In genomic region chr16:30052671-30053372, GRCh38 we compare ENCODE assay signal across 8 cellular contexts. TPM values are rescaled to one million over a fixed set of nuclear protein-coding genes. Genes with fewer than 3 reads are reported as not detected.
A peak's percentile ranks its signal among the peaks of the same experiment; 100 is the strongest.
DNase-seq lines count a peak whose midpoint lies in the region; ATAC-seq and TF ChIP-seq lines count a peak whose summit lies in the region.

No MANE protein-coding gene starts in this region.

- ATAC-seq in DND-41 (ENCODE audit: insufficient read depth, low read depth) (peak; percentile 84), HG02571 (IDR thresholded peaks at IDR 0.05; ENCODE audit: unreplicated experiment) (peak; percentile 43), T-cell (replicated peaks in 1 of 4) (peak; percentile 76 to 81 (median 77)), upper lobe of left lung (ENCODE audit: low FRiP score in 2 of 2) (peak; percentile 90 to 98)

- peak overlapping the region; percentile 92 for H2AFZ ChIP-seq in DND-41 (ENCODE audit: low read depth, low read length)

- 5 to 11% (median 8%) methylated on average over 23 to 57 of the region's 58 CpGs for WGBS in adrenal gland, 4 donors
- 4 to 10% methylated on average over 20 to 55 of the region's 58 CpGs for WGBS in upper lobe of left lung, 2 donors

- no peak for TF ChIP-seq CTCF in DND-41 (IDR thresholded peaks at IDR 0.05; ENCODE audit: borderline replicate concordance, extremely low read depth, low read length, poor library complexity, severe bottlenecking)
- TF ChIP-seq CTCF in adrenal gland (IDR thresholded peaks at IDR 0.05): no peak
- no peak for TF ChIP-seq CTCF in left ventricle myocardium inferior (IDR thresholded peaks at IDR 0.05; ENCODE audit: borderline replicate concordance)
- no peak for TF ChIP-seq CTCF in progenitor cell of endocrine pancreas (IDR thresholded peaks at IDR 0.05; ENCODE audit: unreplicated experiment)
- TF ChIP-seq CTCF in upper lobe of left lung (IDR thresholded peaks at IDR 0.05): peak in 2 of 6 experiments; percentile 6 to 27

- intact Hi-C loops in adrenal gland (cut with DNase I): no loop called here
- intact Hi-C loops in left ventricle myocardium inferior (cut with micrococcal nuclease): no loop called here

- no peaks in the 10 kb centered on the region for H3K9me3 Mint-ChIP-seq in T-cell
- no peaks in the 10 kb centered on the region for H3K9me3 Mint-ChIP-seq in progenitor cell of endocrine pancreas (ENCODE audit: low read depth)

- peak overlapping the region; percentile 82 to 86 (median 82) for H3K4me3 Mint-ChIP-seq in T-cell
- peak overlapping the region; percentile 85 for H3K4me3 Mint-ChIP-seq in progenitor cell of endocrine pancreas (ENCODE audit: low read depth)

- H3K4me1 ChIP-seq in DND-41 (ENCODE audit: insufficient read depth, low read length) (peaks cover 32% of the 10 kb centered on the region), adrenal gland (replicated peaks in 1 of 2) (peaks cover 0 to 13% of the 10 kb centered on the region in 2 donors), left ventricle myocardium inferior (peaks cover 21% of the 10 kb centered on the region), upper lobe of left lung (peaks cover 9 to 21% (median 17%) of the 10 kb centered on the region in 4 donors)

- no peaks in the 10 kb centered on the region for H3K9me3 ChIP-seq in DND-41 (ENCODE audit: insufficient read depth, low read length, severe bottlenecking)
- no peaks in the 10 kb centered on the region for H3K9me3 ChIP-seq in adrenal gland (replicated peaks in 1 of 3)
- H3K9me3 ChIP-seq in left ventricle myocardium inferior (replicated peaks): no peaks in the 10 kb centered on the region
- H3K9me3 ChIP-seq in upper lobe of left lung: no peaks in the 10 kb centered on the region

- H3K27ac ChIP-seq in DND-41 (ENCODE audit: low read length) (peak overlapping the region; percentile 85), adrenal gland (peak overlapping the region in 2 of 5 donors; percentile 26 to 60), left ventricle myocardium inferior (replicated peaks) (peak overlapping the region; percentile 55), upper lobe of left lung (peak overlapping the region in 3 of 4 donors; percentile 7 to 73 (median 68))

- H3K27me3 ChIP-seq in DND-41 (ENCODE audit: insufficient read depth, low read length, poor library complexity): no peaks in the 10 kb centered on the region
- no peaks in the 10 kb centered on the region for H3K27me3 ChIP-seq in adrenal gland
- H3K27me3 ChIP-seq in left ventricle myocardium inferior (ENCODE audit: low read depth): no peaks in the 10 kb centered on the region
- H3K27me3 ChIP-seq in upper lobe of left lung: no peaks in the 10 kb centered on the region

- H4K20me1 ChIP-seq in DND-41 (ENCODE audit: insufficient read depth, low read length): no peaks in the 10 kb centered on the region

- peaks cover 18% of the 10 kb centered on the region for H3K79me2 ChIP-seq in DND-41 (ENCODE audit: insufficient read depth, low read length)

- H3K4me3 ChIP-seq in DND-41 (ENCODE audit: low read depth in 1 of 2, low read length in 2 of 2) (peak overlapping the region; percentile 81 to 87), adrenal gland (peak overlapping the region in 3 of 4 donors; percentile 32 to 70 (median 48)), left ventricle myocardium inferior (peak overlapping the region; percentile 93), upper lobe of left lung (peak overlapping the region; percentile 74 to 98 (median 92))

- TF ChIP-seq EP300 in upper lobe of left lung (IDR thresholded peaks at IDR 0.05): peak in 1 of 4 donors; percentile 80

- no peaks in the 10 kb centered on the region for H3K36me3 Mint-ChIP-seq in T-cell
- no peaks in the 10 kb centered on the region for H3K36me3 Mint-ChIP-seq in progenitor cell of endocrine pancreas (ENCODE audit: insufficient read depth)

- peak; percentile 93 for DNase-seq in DND-41
- peak; percentile 98 for DNase-seq in NCI-H146 (lab: John Stamatoyannopoulos, UW)
- DNase-seq in T-cell: peak; percentile 53 to 87 (median 76)
- DNase-seq in adrenal gland: peak; percentile 94 to 97 (median 95)
- peak; percentile 94 for DNase-seq in left ventricle myocardium inferior
- DNase-seq in progenitor cell of endocrine pancreas (ENCODE audit: low spot score, unreplicated experiment): peak; percentile 82
- peak; percentile 92 to 97 for DNase-seq in upper lobe of left lung

- H3K36me3 ChIP-seq in DND-41 (ENCODE audit: insufficient read depth, low read length): no peaks in the 10 kb centered on the region; the same call in 1 of the 2 replicates
- no peaks in the 10 kb centered on the region for H3K36me3 ChIP-seq in adrenal gland (replicated peaks in 1 of 2)
- H3K36me3 ChIP-seq in left ventricle myocardium inferior: no peaks in the 10 kb centered on the region
- no peaks in the 10 kb centered on the region for H3K36me3 ChIP-seq in upper lobe of left lung

- H3K27me3 Mint-ChIP-seq in T-cell (no peaks in the 10 kb centered on the region), progenitor cell of endocrine pancreas (no peaks in the 10 kb centered on the region)

- H3K27ac Mint-ChIP-seq in T-cell: peak overlapping the region; percentile 55 to 63
- H3K27ac Mint-ChIP-seq in progenitor cell of endocrine pancreas: no peak overlapping the region

- peak overlapping the region; percentile 83 for H3K9ac ChIP-seq in DND-41 (ENCODE audit: low read depth, low read length)

- H3K4me1 Mint-ChIP-seq in T-cell (peaks cover 18 to 28% (median 23%) of the 10 kb centered on the region in 3 donors), progenitor cell of endocrine pancreas (ENCODE audit: low read depth) (peaks cover 6% of the 10 kb centered on the region)

- POLR2A ChIA-PET in T-cell (lab: Charles Lee): interaction anchor here in 1 of 2 donors (0.6 kb wide), 1 partner anchor 37 kb away, joined by 8 read pairs; no protein-coding TSS in a partner anchor

- CTCF ChIA-PET in T-cell (lab: Charles Lee): interaction anchor here in 1 of 2 donors (0.5 kb wide), 1 partner anchor 15 kb away, joined by 4 read pairs; no protein-coding TSS in a partner anchor

- no peak for TF ChIP-seq POLR2A in adrenal gland (IDR thresholded peaks at IDR 0.05)
- peak in 2 of 4 donors; percentile 15 to 30 for TF ChIP-seq POLR2A in upper lobe of left lung (IDR thresholded peaks at IDR 0.05)

- peak overlapping the region; percentile 97 for H3K4me2 ChIP-seq in DND-41 (ENCODE audit: insufficient read depth, low read length)

RNA-seq across cellular contexts. Expression of gene ALDOA, which starts 12.7 kb away (rescaled TPM):
- total RNA-seq in T-cell (100 to 1,000 TPM; 367 to 715 (median 567) TPM), adrenal gland (1,000 to 10,000 TPM; 1,155 to 1,930 (median 1,648) TPM), left ventricle myocardium inferior (3,337 TPM), progenitor cell of endocrine pancreas (273 and 283 TPM in 2 replicates), upper lobe of left lung (100 to 1,000 TPM; 303 to 964 (median 731) TPM)
- 1,000 to 10,000 TPM in 1 of 3 donors, 100 to 1,000 TPM in 2; 623 to 1,215 (median 899) TPM for polyA plus RNA-seq in adrenal gland

RNA-seq across cellular contexts. Expression of gene TLCD3B, which starts 21.8 kb away (rescaled TPM):
- under 1 TPM in 3 of 5 donors, not detected in 2; 0.25 to 0.32 (median 0.25) TPM for total RNA-seq in T-cell
- 1 to 10 TPM in 2 of 8 donors, under 1 TPM in 3, not detected in 3; 0.11 to 3.1 (median 0.51) TPM for total RNA-seq in adrenal gland
- polyA plus RNA-seq in adrenal gland: 10 to 100 TPM in 1 of 3 donors, 1 to 10 TPM in 1, under 1 TPM in 1; 0.40 to 10.6 (median 1.8) TPM
- total RNA-seq in left ventricle myocardium inferior: not detected
- total RNA-seq in progenitor cell of endocrine pancreas: 1.5 and 1.7 TPM in 2 replicates
- total RNA-seq in upper lobe of left lung: under 1 TPM in 1 of 6 donors, not detected in 5; 0.14 TPM

RNA-seq across cellular contexts. Expression of gene PPP4C, which starts 23.0 kb away (rescaled TPM):
- total RNA-seq in T-cell: 100 to 1,000 TPM in 2 of 5 donors, 10 to 100 TPM in 3; 71.2 to 110 (median 97.9) TPM
- total RNA-seq in adrenal gland: 100 to 1,000 TPM in 3 of 8 donors, 10 to 100 TPM in 5; 44.5 to 136 (median 80.8) TPM
- polyA plus RNA-seq in adrenal gland: 10 to 100 TPM; 39.2 to 93.0 (median 87.1) TPM
- total RNA-seq in left ventricle myocardium inferior: 32.2 TPM
- 142 and 144 TPM in 2 replicates for total RNA-seq in progenitor cell of endocrine pancreas
- total RNA-seq in upper lobe of left lung: 10 to 100 TPM; 44.4 to 99.4 (median 80.0) TPM

RNA-seq across cellular contexts. Expression of gene C16orf92, which starts 29.8 kb away (rescaled TPM):
- not detected for total RNA-seq in T-cell
- total RNA-seq in adrenal gland: not detected
- not detected for polyA plus RNA-seq in adrenal gland
- total RNA-seq in left ventricle myocardium inferior: not detected
- total RNA-seq in progenitor cell of endocrine pancreas: not detected in 2 replicates
- total RNA-seq in upper lobe of left lung: not detected

RNA-seq across cellular contexts. Expression of gene TBX6, which starts 38.9 kb away (rescaled TPM):
- 1 to 10 TPM; 1.4 to 2.0 (median 1.5) TPM for total RNA-seq in T-cell
- 1 to 10 TPM; 1.1 to 3.4 (median 2.4) TPM for total RNA-seq in adrenal gland
- 1 to 10 TPM in 2 of 3 donors, under 1 TPM in 1; 0.22 to 5.1 (median 1.9) TPM for polyA plus RNA-seq in adrenal gland
- total RNA-seq in left ventricle myocardium inferior: 1.0 TPM
- 3.5 and 3.9 TPM in 2 replicates for total RNA-seq in progenitor cell of endocrine pancreas
- total RNA-seq in upper lobe of left lung: 1 to 10 TPM in 5 of 6 donors, under 1 TPM in 1; 0.69 to 9.4 (median 1.4) TPM

Comparison
In these comparisons a context has a peak if more than half of its experiments do, and no peak if none do; other contexts are left out.
1. ATAC-seq: peak in every context shown above with its lines; median percentile 94 in upper lobe of left lung; 84 in DND-41; 77 in T-cell; 43 in HG02571.